In the genomic region with DNA sequence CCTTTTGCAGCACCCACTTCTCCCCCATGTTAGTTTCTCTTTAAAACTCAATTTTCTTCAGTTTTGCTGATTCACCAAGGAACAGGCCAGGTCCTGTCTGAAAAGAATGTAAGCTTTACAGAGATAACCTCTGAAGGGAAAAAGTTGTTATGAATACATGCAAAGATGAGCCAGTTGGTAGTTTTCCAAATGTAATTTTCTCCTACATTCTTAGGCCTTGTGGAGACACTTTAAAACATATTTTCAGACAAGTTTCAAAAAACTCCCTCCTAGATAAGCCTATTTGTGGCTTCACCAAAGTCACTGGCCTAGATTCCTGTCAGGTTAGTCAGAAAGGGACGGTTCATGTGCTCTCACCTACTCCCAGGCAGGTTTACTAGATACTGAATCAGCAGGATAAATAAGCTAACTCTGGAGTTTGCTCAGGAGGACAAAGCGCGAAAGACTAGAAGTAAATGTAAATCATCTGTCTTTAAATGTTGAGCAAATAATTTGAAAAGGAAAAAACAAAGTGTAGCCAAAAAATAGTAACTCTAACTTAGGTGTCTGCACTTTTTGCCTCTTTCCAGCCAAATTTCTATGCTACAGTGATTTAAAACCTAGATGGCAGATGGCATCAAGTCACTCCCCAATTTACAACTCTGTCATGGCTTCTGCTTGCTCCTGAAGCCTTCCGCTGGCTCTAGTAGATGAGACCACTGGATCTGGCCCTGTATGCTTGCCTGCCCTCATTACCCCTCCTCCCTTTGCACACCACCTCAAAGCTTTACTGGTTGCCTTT, we compare ENCODE assay signal across 10 cellular contexts. TPM values are rescaled to one million over a fixed set of nuclear protein-coding genes. Genes with fewer than 3 reads are reported as not detected.
DNase-seq lines count a peak whose midpoint lies in the region; ATAC-seq and TF ChIP-seq lines count a peak whose summit lies in the region.
"Had no signal": no experiment of that assay in that cellular context is flagged by ENCODE, and none has a peak within 500 bp of the region (broad histone marks: within the 10 kb centered on the region; RNA-seq: fewer than 3 reads in every experiment).

No MANE protein-coding gene starts in this region.

- peak overlapping the region; percentile 68 to 99 (median 97) for H3K27ac Mint-ChIP-seq in nephron
- H3K27ac Mint-ChIP-seq: activated naive CD8-positive, alpha-beta T cell treated with anti-CD3 and anti-CD28 coated beads for 36 hours had no signal

- ATAC-seq in HG03520 (IDR thresholded peaks at IDR 0.05; ENCODE audit: unreplicated experiment) (no peak), HG02623 (IDR thresholded peaks at IDR 0.05; ENCODE audit: unreplicated experiment) (no peak), GM18861 (IDR thresholded peaks at IDR 0.05; ENCODE audit: unreplicated experiment) (no peak)

- peaks cover 38% of the 10 kb centered on the region for H3K4me1 Mint-ChIP-seq in nephron

- no peaks in the 10 kb centered on the region for H3K27me3 Mint-ChIP-seq in nephron (ENCODE audit: low read depth)
- H3K27me3 Mint-ChIP-seq: activated naive CD8-positive, alpha-beta T cell treated with anti-CD3 and anti-CD28 coated beads for 36 hours had no signal

- no peak for TF ChIP-seq CTCF in nephron (IDR thresholded peaks at IDR 0.05; ENCODE audit: unreplicated experiment in 3 of 3)

- H3K36me3 Mint-ChIP-seq in nephron (ENCODE audit: low read depth), result no peaks in the 10 kb centered on the region
- H3K36me3 Mint-ChIP-seq: activated naive CD8-positive, alpha-beta T cell treated with anti-CD3 and anti-CD28 coated beads for 36 hours had no signal

- peak; percentile 98 for DNase-seq in Caki2 (ENCODE audit: low read depth)
- DNase-seq in LHCN-M2 (ENCODE audit: low read depth), result peak; percentile 37
- DNase-seq in dedifferentiated amniotic fluid mesenchymal stem cell (ENCODE audit: extremely low spot score), result peak; percentile 30
- DNase-seq in activated CD4-positive, alpha-beta T cell treated with anti-CD3 and anti-CD28 coated beads for 1 hour, result no peak
- DNase-seq: activated naive CD8-positive, alpha-beta T cell treated with anti-CD3 and anti-CD28 coated beads for 36 hours; left cardiac atrium had no signal

- H3K9me3 Mint-ChIP-seq in nephron, result no peaks in the 10 kb centered on the region
- H3K9me3 Mint-ChIP-seq: activated naive CD8-positive, alpha-beta T cell treated with anti-CD3 and anti-CD28 coated beads for 36 hours had no signal

- peak overlapping the region in 2 of 3 experiments; percentile 54 to 74 for H3K4me3 Mint-ChIP-seq in nephron
- H3K4me3 Mint-ChIP-seq: activated naive CD8-positive, alpha-beta T cell treated with anti-CD3 and anti-CD28 coated beads for 36 hours had no signal

- in situ Hi-C loops in Caki2 (cut with HindIII; ENCODE audit: low pct_unique_long_range_greater_than_20kb, low sequenced_read_pairs), result no loop called here

RNA-seq across cellular contexts. Expression of a gene that starts 4.9 kb away (rescaled TPM):
- total RNA-seq in Caki2 (2014; rRNA removed; shearing (Covaris generic); ENCODE audit: low replicate concordance), result 271 and 299 TPM in 2 replicates
- total RNA-seq in LHCN-M2 (2014; rRNA removed), result 170 and 187 TPM in 2 replicates
- 178 TPM for polyA plus RNA-seq in LHCN-M2 (2012)

RNA-seq across cellular contexts. Expression of a gene that starts 5.2 kb away (rescaled TPM):
- total RNA-seq in Caki2 (2014; rRNA removed; shearing (Covaris generic); ENCODE audit: low replicate concordance), result 120 and 135 TPM in 2 replicates
- 81.5 and 89.2 TPM in 2 replicates for total RNA-seq in LHCN-M2 (2014; rRNA removed)
- 37.7 TPM for polyA plus RNA-seq in LHCN-M2 (2012)
